ENCODE assay signal across 17 cellular contexts in the genomic region with DNA sequence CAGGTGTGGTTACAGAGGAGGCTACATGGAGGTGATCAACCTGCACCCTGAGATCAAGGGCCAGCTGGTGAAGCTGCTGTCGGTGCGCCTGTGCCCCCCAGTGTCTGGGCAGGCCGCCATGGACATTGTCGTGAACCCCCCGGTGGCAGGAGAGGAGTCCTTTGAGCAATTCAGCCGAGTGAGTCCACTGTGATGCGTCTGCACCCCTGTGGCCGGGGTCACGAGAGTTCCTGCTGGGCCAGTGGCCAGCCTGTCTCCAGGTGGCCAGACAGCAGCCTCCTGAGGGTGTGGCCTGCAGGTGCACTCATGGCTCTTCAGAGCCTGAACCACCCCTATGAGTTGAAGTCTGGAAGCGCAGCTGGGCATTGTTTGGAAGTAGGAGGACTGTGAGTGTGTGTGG. TPM values are rescaled to one million over a fixed set of nuclear protein-coding genes. Genes with fewer than 3 reads are reported as not detected.
A peak's percentile ranks its signal among the peaks of the same experiment; 100 is the strongest.
DNase-seq lines count a peak whose midpoint lies in the region; TF ChIP-seq lines count a peak whose summit lies in the region.
"Had no signal": no experiment of that assay in that cellular context is flagged by ENCODE, and none has a peak within 500 bp of the region (broad histone marks: within the 10 kb centered on the region; RNA-seq: fewer than 3 reads in every experiment).

No MANE protein-coding gene starts in this region.

- TF ChIP-seq CTCF in colonic mucosa (IDR thresholded peaks at IDR 0.05), result no peak
- no peak for TF ChIP-seq CTCF in prostate gland (IDR thresholded peaks at IDR 0.05)
- no peak for TF ChIP-seq CTCF in smooth muscle cell (IDR thresholded peaks at IDR 0.05; ENCODE audit: borderline replicate concordance, insufficient read depth, poor library complexity, severe bottlenecking)
- no peak for TF ChIP-seq CTCF in BE2C (IDR thresholded peaks at IDR 0.05; ENCODE audit: low read depth, low read length)

- no peaks in the 10 kb centered on the region for H3F3A ChIP-seq in smooth muscle cell (ENCODE audit: low read depth)

- H3K4me3 ChIP-seq in colonic mucosa (no peak overlapping the region), prostate gland (no peak overlapping the region), smooth muscle cell (no peak overlapping the region), BE2C (ENCODE audit: low read depth, low read length) (no peak overlapping the region)
- H3K4me3 ChIP-seq: GM12878, SJCRH30 had no signal

- WGBS in prostate gland, result 97% methylated on average over 10 of the region's 10 CpGs
- WGBS in smooth muscle cell (ENCODE audit: low lambda C conversion rate), result 99% methylated on average over 10 of the region's 10 CpGs

- no peak overlapping the region for H2AFZ ChIP-seq in smooth muscle cell (ENCODE audit: low read depth)

- peak; percentile 9 for DNase-seq in NCI-H510A treated with DMSO at 0.1 percent for 48 hours (lab: John Stamatoyannopoulos, UW)
- no peak for DNase-seq in NCI-H510A (lab: John Stamatoyannopoulos, UW)
- peak; percentile 22 for DNase-seq in HT-29 (ENCODE audit: low spot score)
- DNase-seq in colonic mucosa, result peak; percentile 34
- DNase-seq in prostate gland (ENCODE audit: low spot score), result no peak
- DNase-seq in smooth muscle cell (lab: John Stamatoyannopoulos, UW; ENCODE audit: unreplicated experiment), result no peak
- no peak for DNase-seq in HUDEP-2 (lab: John Stamatoyannopoulos, UW; ENCODE audit: unreplicated experiment in 76 of 76)
- DNase-seq in BE2C, result no peak
- DNase-seq: 8988T, C1 segment of cervical spinal cord, COR-L47, DMS79, NCI-H1092, NCI-H187, SJCRH30 had no signal

- intact Hi-C loops in colonic mucosa (cut with DNase I), result no loop called here
- intact Hi-C loops in prostate gland (cut with DNase I), result no loop called here

- no peaks in the 10 kb centered on the region for H3K4me1 ChIP-seq in colonic mucosa
- H3K4me1 ChIP-seq in prostate gland (replicated peaks), result peaks cover 12% of the 10 kb centered on the region
- no peaks in the 10 kb centered on the region for H3K4me1 ChIP-seq in smooth muscle cell (ENCODE audit: low read depth)
- peaks cover under 1% of the 10 kb centered on the region; the same call in 1 of the 2 replicates for H3K4me1 ChIP-seq in BE2C
- H3K4me1 ChIP-seq: SJCRH30 had no signal

- H3K4me2 ChIP-seq in smooth muscle cell, result no peak overlapping the region

- TF ChIP-seq POLR2A in prostate gland (IDR thresholded peaks at IDR 0.05), result no peak

- H3K36me3 ChIP-seq in colonic mucosa, result no peaks in the 10 kb centered on the region
- peaks cover 0 to 12% of the 10 kb centered on the region in 2 donors for H3K36me3 ChIP-seq in prostate gland
- no peaks in the 10 kb centered on the region for H3K36me3 ChIP-seq in smooth muscle cell (ENCODE audit: low read depth)
- H3K36me3 ChIP-seq in BE2C, result peaks cover 15% of the 10 kb centered on the region

- H4K20me1 ChIP-seq in smooth muscle cell (ENCODE audit: low read depth), result peaks cover 21% of the 10 kb centered on the region

- H3K27ac ChIP-seq in colonic mucosa (no peak overlapping the region), prostate gland (peak overlapping the region; percentile 16 to 76), smooth muscle cell (ENCODE audit: low read depth) (no peak overlapping the region)
- H3K27ac ChIP-seq: RWPE1, SJCRH30 had no signal

- peak overlapping the region in 1 of 2 donors; percentile 12 for H3K9ac ChIP-seq in colonic mucosa (ENCODE audit: low read depth in 2 of 2, low read length in 2 of 2)
- no peak overlapping the region for H3K9ac ChIP-seq in smooth muscle cell (ENCODE audit: low read depth)

- H3K27me3 ChIP-seq in colonic mucosa (no peaks in the 10 kb centered on the region), prostate gland (replicated peaks; ENCODE audit: insufficient read depth) (no peaks in the 10 kb centered on the region), smooth muscle cell (ENCODE audit: low read depth) (no peaks in the 10 kb centered on the region), BE2C (no peaks in the 10 kb centered on the region)
- H3K27me3 ChIP-seq: SJCRH30 had no signal

- H3K79me2 ChIP-seq in smooth muscle cell (ENCODE audit: low read depth), result no peaks in the 10 kb centered on the region

- H3K9me3 ChIP-seq in colonic mucosa (no peaks in the 10 kb centered on the region), prostate gland (no peaks in the 10 kb centered on the region), smooth muscle cell (replicated peaks; ENCODE audit: low read depth) (no peaks in the 10 kb centered on the region), BE2C (no peaks in the 10 kb centered on the region)
- H3K9me3 ChIP-seq: SJCRH30 had no signal

RNA-seq across cellular contexts. Expression of a gene that starts 38.1 kb away (rescaled TPM):
- total RNA-seq in HT-29 (2014; rRNA removed; shearing (Covaris generic)), result 77.0 and 89.0 TPM in 2 replicates
- 10 to 100 TPM; 28.8 to 45.3 TPM for total RNA-seq in colonic mucosa
- 10 to 100 TPM; 49.8 to 64.6 TPM for total RNA-seq in prostate gland
- total RNA-seq in smooth muscle cell, result 16.9 and 21.4 TPM in 2 replicates
- 26.9 and 29.3 TPM in 2 replicates for polyA plus RNA-seq in smooth muscle cell
- polyA plus RNA-seq in BE2C (2012; ENCODE audit: insufficient read depth, insufficient read length, low read depth), result 79.1 TPM

RNA-seq across cellular contexts. Expression of a gene that starts 51.2 kb away (rescaled TPM):
- total RNA-seq in HT-29 (2014; rRNA removed; shearing (Covaris generic)), result 35.4 and 36.5 TPM in 2 replicates
- total RNA-seq in colonic mucosa (10 to 100 TPM; 58.2 to 70.4 TPM), prostate gland (10 to 100 TPM; 41.1 to 64.4 TPM), smooth muscle cell (36.4 and 51.5 TPM in 2 replicates)
- polyA plus RNA-seq in smooth muscle cell, result 49.3 and 52.2 TPM in 2 replicates
- polyA plus RNA-seq in BE2C (2012; ENCODE audit: insufficient read depth, insufficient read length, low read depth), result 84.8 TPM

Comparison
In these comparisons a context has a peak if more than half of its experiments do, and no peak if none do; other contexts are left out.
1. DNase-seq: peak in NCI-H510A treated with DMSO at 0.1 percent for 48 hours (single experiment), HT-29 (single experiment) and colonic mucosa (single experiment); none in NCI-H510A (single experiment), prostate gland (single experiment), smooth muscle cell (single experiment), HUDEP-2 (0 of 76) and BE2C (single experiment).
2. H3K27ac ChIP-seq: peak in prostate gland (2 of 2); none in colonic mucosa (single experiment) and smooth muscle cell (single experiment).